In genomic region chr14:76352639-76353281, GRCh38 we compare ENCODE assay signal across 9 cellular contexts. TPM values are rescaled to one million over a fixed set of nuclear protein-coding genes. Genes with fewer than 3 reads are reported as not detected.
DNase-seq lines count a peak whose midpoint lies in the region; ATAC-seq lines count a peak whose summit lies in the region.
"Had no signal": no experiment of that assay in that cellular context is flagged by ENCODE, and none has a peak within 500 bp of the region (broad histone marks: within the 10 kb centered on the region; RNA-seq: fewer than 3 reads in every experiment).

No MANE protein-coding gene starts in this region.

- no peak overlapping the region for H3K4me3 Mint-ChIP-seq in activated naive CD4-positive, alpha-beta T cell treated with anti-CD3 and anti-CD28 coated beads for 36 hours

- peaks cover 2% of the 10 kb centered on the region for H3K4me1 Mint-ChIP-seq in activated naive CD4-positive, alpha-beta T cell treated with anti-CD3 and anti-CD28 coated beads for 36 hours (ENCODE audit: low read depth)

- H3K9me3 Mint-ChIP-seq in activated naive CD4-positive, alpha-beta T cell treated with anti-CD3 and anti-CD28 coated beads for 36 hours, result no peaks in the 10 kb centered on the region

- H3K36me3 Mint-ChIP-seq in activated naive CD4-positive, alpha-beta T cell treated with anti-CD3 and anti-CD28 coated beads for 36 hours (ENCODE audit: low read depth), result no peaks in the 10 kb centered on the region

- peak; percentile 10 for DNase-seq in DMS79 (lab: John Stamatoyannopoulos, UW)
- peak; percentile 39 for DNase-seq in RPMI8226
- peak; percentile 53 for DNase-seq in activated naive CD4-positive, alpha-beta T cell treated with anti-CD3 and anti-CD28 coated beads for 36 hours
- peak; percentile 70 for DNase-seq in cardiac septum (ENCODE audit: low spot score)
- peak; percentile 80 for DNase-seq in sciatic nerve (ENCODE audit: low spot score)

- CTCF ChIA-PET in activated naive CD4-positive, alpha-beta T cell treated with anti-CD3 and anti-CD28 coated beads for 36 hours (lab: Charles Lee), result interaction anchor here (0.7 to 6.1 kb wide), 21 partner anchors 9 to 644 kb away, joined by 3 to 74 read pairs (median 4); no protein-coding TSS in a partner anchor

- H3K27me3 Mint-ChIP-seq in activated naive CD4-positive, alpha-beta T cell treated with anti-CD3 and anti-CD28 coated beads for 36 hours (ENCODE audit: low read depth), result peaks cover 8% of the 10 kb centered on the region

- intact Hi-C loops in activated naive CD4-positive, alpha-beta T cell treated with anti-CD3 and anti-CD28 coated beads for 36 hours (cut with micrococcal nuclease), result loop anchor here (1.0 to 10.0 kb wide), 3 partner anchors 34 to 648 kb away; no protein-coding TSS in a partner anchor
- intact Hi-C loops in cardiac septum (cut with DNase I) (loop anchor here (5.0 kb wide), 2 partner anchors 300 to 645 kb away; no protein-coding TSS in a partner anchor), sciatic nerve (cut with DNase I) (loop anchor here (5.0 kb wide), 1 partner anchor 300 kb away; no protein-coding TSS in a partner anchor)

- H3K27ac Mint-ChIP-seq in activated naive CD4-positive, alpha-beta T cell treated with anti-CD3 and anti-CD28 coated beads for 36 hours, result no peak overlapping the region

- ATAC-seq in HG03196 (IDR thresholded peaks at IDR 0.05; ENCODE audit: unreplicated experiment) (peak; percentile 58), sciatic nerve (peak; percentile 83), GM18858 (IDR thresholded peaks at IDR 0.05; ENCODE audit: unreplicated experiment) (no peak), HG02938 (IDR thresholded peaks at IDR 0.05; ENCODE audit: unreplicated experiment) (no peak)

RNA-seq across cellular contexts. Expression of gene ESRRB, which starts 23.2 kb away (rescaled TPM):
- not detected for total RNA-seq in activated naive CD4-positive, alpha-beta T cell treated with anti-CD3 and anti-CD28 coated beads for 36 hours
- total RNA-seq in cardiac septum (8.7 TPM), sciatic nerve (0.18 TPM)
- total RNA-seq: activated CD8-positive, alpha-beta memory T cell treated with anti-CD3 and anti-CD28 coated beads for 36 hours had no signal

Comparison
In these comparisons a context has a peak if more than half of its experiments do, and no peak if none do; other contexts are left out.
1. DNase-seq: peak in every context shown above with its lines; median percentile 80 in sciatic nerve; 70 in cardiac septum; 53 in activated naive CD4-positive, alpha-beta T cell treated with anti-CD3 and anti-CD28 coated beads for 36 hours; 39 in RPMI8226; 10 in DMS79.
2. ATAC-seq: peak in HG03196 (single experiment) and sciatic nerve (single experiment); none in GM18858 (single experiment) and HG02938 (single experiment).